In the genomic region with DNA sequence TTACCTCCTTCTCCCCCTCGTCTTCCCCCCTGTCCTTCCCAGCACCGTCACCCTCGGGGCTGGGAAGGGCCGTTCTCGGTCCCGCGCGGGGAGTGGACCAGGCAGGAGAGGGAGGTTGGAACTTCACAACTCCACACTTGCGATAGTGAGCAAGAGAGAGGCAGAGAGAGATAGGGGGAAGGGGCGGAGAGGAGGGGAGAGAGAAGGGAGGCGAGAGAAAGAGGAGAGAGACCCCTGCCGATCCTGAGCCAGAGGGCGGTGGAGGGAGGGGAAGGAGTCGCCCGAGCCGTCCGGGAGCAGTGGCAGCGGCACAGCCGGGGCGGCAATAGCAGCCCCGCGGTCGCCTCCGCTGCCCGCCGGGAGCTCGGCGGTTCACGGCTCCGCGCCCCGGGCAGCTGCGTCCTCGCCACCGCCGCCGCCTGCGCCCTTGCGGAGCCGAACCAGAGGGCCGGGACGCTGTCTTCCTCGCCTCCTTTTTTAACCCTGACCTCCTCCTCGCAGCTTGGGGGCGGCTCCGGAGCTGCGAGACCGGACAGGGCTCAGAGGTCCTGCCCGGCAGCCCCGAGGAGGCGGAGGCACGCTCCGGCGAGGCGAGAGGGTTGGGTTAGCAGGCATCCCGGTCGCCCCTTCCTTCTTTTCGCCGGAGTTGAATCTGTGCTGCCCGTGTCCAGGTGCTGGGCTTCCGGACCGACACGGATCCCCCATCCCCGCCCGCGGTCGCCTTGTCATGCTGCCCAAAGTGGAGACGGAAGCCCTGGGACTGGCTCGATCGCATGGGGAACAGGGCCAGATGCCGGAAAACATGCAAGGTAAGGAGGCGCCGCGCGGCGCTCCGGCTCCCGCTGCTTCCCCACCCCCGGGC, we compare ENCODE assay signal across 7 cellular contexts. TPM values are rescaled to one million over a fixed set of nuclear protein-coding genes. Genes with fewer than 3 reads are reported as not detected.
DNase-seq lines count a peak whose midpoint lies in the region; ATAC-seq and TF ChIP-seq lines count a peak whose summit lies in the region.

No MANE protein-coding gene starts in this region.

- no peaks in the 10 kb centered on the region for H3K36me3 ChIP-seq in sigmoid colon

- no peak for TF ChIP-seq CTCF in activated CD8-positive, alpha-beta T cell treated with anti-CD3 and anti-CD28 coated beads for 36 hours (IDR thresholded peaks at IDR 0.05)
- TF ChIP-seq CTCF in sigmoid colon (IDR thresholded peaks at IDR 0.05), result no peak

- intact Hi-C loops in activated CD8-positive, alpha-beta T cell treated with anti-CD3 and anti-CD28 coated beads for 36 hours (cut with micrococcal nuclease), result loop anchor here (10.0 kb wide), 1 partner anchor 94 kb away; no protein-coding TSS in a partner anchor
- intact Hi-C loops in left ventricle myocardium superior (cut with micrococcal nuclease), result no loop called here
- intact Hi-C loops in sigmoid colon (cut with DNase I), result no loop called here

- peaks cover 0 to 64% (median 55%) of the 10 kb centered on the region in 4 donors for H3K4me1 ChIP-seq in sigmoid colon

- peaks cover 22% of the 10 kb centered on the region for H3K4me1 Mint-ChIP-seq in activated CD8-positive, alpha-beta T cell treated with anti-CD3 and anti-CD28 coated beads for 36 hours (ENCODE audit: low read depth)

- in situ Hi-C loops in KBM-7 (cut with MboI; ENCODE audit: low pct_unique_long_range_greater_than_20kb, low sequenced_read_pairs), result no loop called here

- peak overlapping the region; percentile 1 to 52 (median 45) for H3K4me3 ChIP-seq in sigmoid colon

- no peak overlapping the region for H3K27ac Mint-ChIP-seq in activated CD8-positive, alpha-beta T cell treated with anti-CD3 and anti-CD28 coated beads for 36 hours

- no peak for TF ChIP-seq EP300 in sigmoid colon (IDR thresholded peaks at IDR 0.05)

- peaks cover 46% of the 10 kb centered on the region for H3K27me3 Mint-ChIP-seq in activated CD8-positive, alpha-beta T cell treated with anti-CD3 and anti-CD28 coated beads for 36 hours

- POLR2A ChIA-PET in activated CD8-positive, alpha-beta T cell treated with anti-CD3 and anti-CD28 coated beads for 36 hours (lab: Charles Lee), result no interaction called here

- WGBS in sigmoid colon, 2 donors, result 0 to 1% methylated on average over 79 of the region's 79 CpGs

- peak overlapping the region in 3 of 4 donors; percentile 17 to 50 (median 19) for H3K27ac ChIP-seq in sigmoid colon

- H3K27me3 ChIP-seq in sigmoid colon, result peaks cover 68 to 100% (median 97%) of the 10 kb centered on the region in 3 donors

- no peaks in the 10 kb centered on the region for H3K9me3 Mint-ChIP-seq in activated CD8-positive, alpha-beta T cell treated with anti-CD3 and anti-CD28 coated beads for 36 hours

- CTCF ChIA-PET in activated CD8-positive, alpha-beta T cell treated with anti-CD3 and anti-CD28 coated beads for 36 hours (lab: Charles Lee), result interaction anchor here (0.7 kb wide), 1 partner anchor 44 kb away, joined by 3 read pairs; no protein-coding TSS in a partner anchor

- no peak for TF ChIP-seq POLR2A in sigmoid colon (IDR thresholded peaks at IDR 0.05)

- peak overlapping the region; percentile 64 for H3K4me3 Mint-ChIP-seq in activated CD8-positive, alpha-beta T cell treated with anti-CD3 and anti-CD28 coated beads for 36 hours

- no peaks in the 10 kb centered on the region for H3K9me3 ChIP-seq in sigmoid colon

- no peaks in the 10 kb centered on the region for H3K36me3 Mint-ChIP-seq in activated CD8-positive, alpha-beta T cell treated with anti-CD3 and anti-CD28 coated beads for 36 hours (ENCODE audit: low read depth)

- DNase-seq in ELF-1 (ENCODE audit: low read depth, low spot score) (peak; percentile 75), KBM-7 (peak; percentile 79), left ventricle myocardium superior (peak; percentile 48), sigmoid colon (no peak), NCI-H187 (lab: John Stamatoyannopoulos, UW) (no peak)
- peak; percentile 37 for DNase-seq in activated CD8-positive, alpha-beta T cell treated with anti-CD3 and anti-CD28 coated beads for 36 hours

- ATAC-seq in activated CD8-positive, alpha-beta T cell treated with anti-CD3 and anti-CD28 coated beads for 36 hours, result peak; percentile 41
- ATAC-seq in left ventricle myocardium superior, result peak; percentile 63
- no peak for ATAC-seq in GM19397 (IDR thresholded peaks at IDR 0.05; ENCODE audit: unreplicated experiment)

RNA-seq across cellular contexts. Expression of a gene that starts 11.7 kb away (rescaled TPM):
- total RNA-seq in activated CD8-positive, alpha-beta T cell treated with anti-CD3 and anti-CD28 coated beads for 36 hours, result not detected
- total RNA-seq in left ventricle myocardium superior (1.7 TPM), sigmoid colon (1 to 10 TPM in 3 of 4 donors, under 1 TPM in 1; 0.49 to 1.9 (median 1.3) TPM)
- 10 to 100 TPM; 10.0 to 13.8 (median 12.7) TPM for polyA plus RNA-seq in sigmoid colon

Comparison
In these comparisons a context has a peak if more than half of its experiments do, and no peak if none do; other contexts are left out.
1. DNase-seq: peak in ELF-1 (single experiment), KBM-7 (single experiment), activated CD8-positive, alpha-beta T cell treated with anti-CD3 and anti-CD28 coated beads for 36 hours (single experiment) and left ventricle myocardium superior (single experiment); none in sigmoid colon (single experiment) and NCI-H187 (0 of 2).